In genomic region chr7:115546790-115547189, GRCh38 we compare ENCODE assay signal across 20 cellular contexts.
DNase-seq lines count a peak whose midpoint lies in the region; ATAC-seq, FAIRE-seq and TF ChIP-seq lines count a peak whose summit lies in the region.
"Had no signal": no experiment of that assay in that cellular context is flagged by ENCODE, and none has a peak within 500 bp of the region (broad histone marks: within the 10 kb centered on the region; RNA-seq: fewer than 3 reads in every experiment).

No MANE protein-coding gene starts in this region.

- no peak overlapping the region for H2AFZ ChIP-seq in IMR-90 (replicated peaks; ENCODE audit: low read length, poor library complexity)
- H2AFZ ChIP-seq in fibroblast of lung (ENCODE audit: low read length) = no peak overlapping the region
- no peak overlapping the region for H2AFZ ChIP-seq in smooth muscle cell (ENCODE audit: low read depth)

- no peak overlapping the region for H2BK15ac ChIP-seq in IMR-90 (ENCODE audit: low read depth, low read length)

- H3K36me3 ChIP-seq in IMR-90 (ENCODE audit: control insufficient read depth, insufficient read depth, low read length) = no peaks in the 10 kb centered on the region
- H3K36me3 ChIP-seq in fibroblast of lung (ENCODE audit: control insufficient read depth, insufficient read depth, low read length) = no peaks in the 10 kb centered on the region
- H3K36me3 ChIP-seq in smooth muscle cell (ENCODE audit: low read depth) = no peaks in the 10 kb centered on the region
- H3K36me3 ChIP-seq in right atrium auricular region = no peaks in the 10 kb centered on the region

- H3K23ac ChIP-seq in IMR-90 (ENCODE audit: low read depth, low read length) = no peak overlapping the region

- no peak overlapping the region for H4K5ac ChIP-seq in IMR-90 (ENCODE audit: low read depth, low read length)

- H3K4ac ChIP-seq in IMR-90 (ENCODE audit: low read depth, low read length) = no peak overlapping the region

- no peak overlapping the region for H3K56ac ChIP-seq in IMR-90 (ENCODE audit: extremely low read depth, insufficient read depth, low read length)

- TF ChIP-seq POLR2A in IMR-90 (IDR thresholded peaks at IDR 0.05; ENCODE audit: low read depth, low read length) = no peak

- BruUV-seq in IMR-90 (replicated peaks; lab: Mats Ljungman, UMichigan) = no TSS peak

- no peaks in the 10 kb centered on the region for H3K79me2 ChIP-seq in fibroblast of lung (ENCODE audit: control insufficient read depth, insufficient read depth, low read length)
- no peaks in the 10 kb centered on the region for H3K79me2 ChIP-seq in smooth muscle cell (ENCODE audit: low read depth)

- CTCF ChIA-PET in IMR-90 (lab: Yijun Ruan, JAX) = interaction anchor here (0.6 kb wide), 1 partner anchor 18 kb away, joined by 3 read pairs; no protein-coding TSS in a partner anchor

- H3K9me1 ChIP-seq in IMR-90 (ENCODE audit: insufficient read depth, low read length) = no peaks in the 10 kb centered on the region

- H4K8ac ChIP-seq in IMR-90 (ENCODE audit: low read depth in 2 of 2, low read length in 2 of 2) = no peak overlapping the region

- intact Hi-C loops in IMR-90 (cut with micrococcal nuclease) = no loop called here

- H2BK120ac ChIP-seq in IMR-90 (ENCODE audit: low read depth, low read length) = no peak overlapping the region

- no peak overlapping the region for H4K91ac ChIP-seq in IMR-90 (ENCODE audit: insufficient read depth, low read depth, low read length)

- no peak for ATAC-seq in IMR-90 (ENCODE audit: low read depth)
- no peak for ATAC-seq in GM21786 (IDR thresholded peaks at IDR 0.05; ENCODE audit: unreplicated experiment)
- ATAC-seq: A549, K562 had no signal

- peak; percentile 17 for DNase-seq in IMR-90
- no peak for DNase-seq in fibroblast of lung (ENCODE audit: low read depth in 2 of 2)
- no peak for DNase-seq in smooth muscle cell (lab: John Stamatoyannopoulos, UW; ENCODE audit: unreplicated experiment)
- DNase-seq in COR-L47 (lab: John Stamatoyannopoulos, UW) = no peak
- no peak for DNase-seq in right atrium auricular region (ENCODE audit: low spot score)
- DNase-seq: AML-193; CD4-positive, alpha-beta T cell; DMS153; DND-41; EL; GDM1; H9; Karpas-422 had no signal

- H3K4me2 ChIP-seq in IMR-90 (ENCODE audit: low read depth, low read length) = no peak overlapping the region
- H3K4me2 ChIP-seq in fibroblast of lung (ENCODE audit: extremely low read depth, insufficient read depth, low read length) = peak overlapping the region; percentile 18
- no peak overlapping the region for H3K4me2 ChIP-seq in smooth muscle cell
- H3K4me2 ChIP-seq: A549 had no signal

- no peak overlapping the region for H2AK9ac ChIP-seq in IMR-90 (replicated peaks; ENCODE audit: low read depth, low read length, poor library complexity)

- no peaks in the 10 kb centered on the region for H3K9me3 ChIP-seq in IMR-90 (ENCODE audit: control insufficient read depth, insufficient read depth, low read length)
- no peaks in the 10 kb centered on the region for H3K9me3 ChIP-seq in fibroblast of lung (ENCODE audit: control insufficient read depth, insufficient read depth, low read depth, low read length)
- no peaks in the 10 kb centered on the region for H3K9me3 ChIP-seq in smooth muscle cell (replicated peaks; ENCODE audit: low read depth)
- H3K9me3 ChIP-seq in right atrium auricular region = no peaks in the 10 kb centered on the region
- H3K9me3 ChIP-seq: A549 had no signal

- H2AK5ac ChIP-seq in IMR-90 (ENCODE audit: low read depth, low read length) = no peak overlapping the region

- H3K79me1 ChIP-seq in IMR-90 (ENCODE audit: low read depth in 1 of 2, low read length in 2 of 2) = no peaks in the 10 kb centered on the region

- H3K9ac ChIP-seq in IMR-90 (ENCODE audit: low read depth, low read length) = no peak overlapping the region
- no peak overlapping the region for H3K9ac ChIP-seq in fibroblast of lung (ENCODE audit: insufficient read depth, low read length)
- no peak overlapping the region for H3K9ac ChIP-seq in smooth muscle cell (ENCODE audit: low read depth)

- H3K27ac ChIP-seq in IMR-90 (ENCODE audit: insufficient read depth, low read length) (no peak overlapping the region), fibroblast of lung (ENCODE audit: insufficient read depth, low read length) (no peak overlapping the region), smooth muscle cell (ENCODE audit: low read depth) (no peak overlapping the region), right atrium auricular region (no peak overlapping the region)
- H3K27ac ChIP-seq: A549, C4-2B, HL-60 had no signal

- H3K27me3 ChIP-seq in IMR-90 (ENCODE audit: control insufficient read depth, insufficient read depth, low read length) = no peaks in the 10 kb centered on the region
- no peaks in the 10 kb centered on the region for H3K27me3 ChIP-seq in fibroblast of lung (ENCODE audit: control insufficient read depth, insufficient read depth, low read length)
- no peaks in the 10 kb centered on the region for H3K27me3 ChIP-seq in smooth muscle cell (ENCODE audit: low read depth)
- no peaks in the 10 kb centered on the region for H3K27me3 ChIP-seq in right atrium auricular region

- no peak overlapping the region for H2BK5ac ChIP-seq in IMR-90 (ENCODE audit: low read depth, low read length, poor library complexity, severe bottlenecking)

- POLR2A ChIA-PET in IMR-90 (lab: Charles Lee; ENCODE audit: unreplicated experiment) = interaction anchor here (0.6 kb wide), 1 partner anchor 21 kb away, joined by 4 read pairs; no protein-coding TSS in a partner anchor

- no peak overlapping the region for H3K4me3 ChIP-seq in IMR-90 (ENCODE audit: insufficient read depth, low read depth, low read length)
- H3K4me3 ChIP-seq in fibroblast of lung (replicated peaks in 1 of 4; ENCODE audit: control extremely low read depth in 1 of 4, insufficient read depth in 1 of 4, low read depth in 3 of 4, low read length in 4 of 4) = no peak overlapping the region
- H3K4me3 ChIP-seq in smooth muscle cell = no peak overlapping the region
- no peak overlapping the region for H3K4me3 ChIP-seq in right atrium auricular region
- H3K4me3 ChIP-seq: A549, K562 had no signal

- no peaks in the 10 kb centered on the region for H3F3A ChIP-seq in smooth muscle cell (ENCODE audit: low read depth)

- dilution Hi-C loops in IMR-90 (cut with HindIII; ENCODE audit: low sequenced_read_pairs, unreplicated experiment) = no loop called here

- no peak overlapping the region for H3K14ac ChIP-seq in IMR-90 (replicated peaks; ENCODE audit: low read depth, low read length)

- no peak overlapping the region for H2BK20ac ChIP-seq in IMR-90 (ENCODE audit: low read depth, low read length)

- FAIRE-seq in G401.6 (lab: Jason Lieb, UNC) = peak; percentile 11
- FAIRE-seq: A549, H1, K562 had no signal

- no peak overlapping the region for H3K18ac ChIP-seq in IMR-90 (ENCODE audit: low read depth, low read length)

- TF ChIP-seq CTCF in IMR-90 (conservative IDR thresholded peaks at IDR 0.05; ENCODE audit: low read depth, low read length) = no peak
- no peak for TF ChIP-seq CTCF in fibroblast of lung (conservative IDR thresholded peaks at IDR 0.05 in 1 of 2, IDR thresholded peaks at IDR 0.05 in 1 of 2; ENCODE audit: low read depth in 1 of 2, low read length in 2 of 2)
- no peak for TF ChIP-seq CTCF in smooth muscle cell (IDR thresholded peaks at IDR 0.05; ENCODE audit: borderline replicate concordance, insufficient read depth, poor library complexity, severe bottlenecking)
- no peak for TF ChIP-seq CTCF in right atrium auricular region (IDR thresholded peaks at IDR 0.05)

- in situ Hi-C loops in IMR-90 (cut with MboI; ENCODE audit: low sequenced_read_pairs) = no loop called here

- H3K4me1 ChIP-seq in IMR-90 (ENCODE audit: control insufficient read depth, insufficient read depth, low read length) (no peaks in the 10 kb centered on the region), fibroblast of lung (ENCODE audit: control insufficient read depth, extremely low read depth, insufficient read depth, low read length) (peaks cover 4% of the 10 kb centered on the region), smooth muscle cell (ENCODE audit: low read depth) (no peaks in the 10 kb centered on the region), right atrium auricular region (peaks cover 0 to 4% of the 10 kb centered on the region in 2 donors)
- H3K4me1 ChIP-seq: A549 had no signal

- TF ChIP-seq RAD21 in IMR-90 (IDR thresholded peaks at IDR 0.05; ENCODE audit: low read length) = no peak

- no peaks in the 10 kb centered on the region for H4K20me1 ChIP-seq in IMR-90 (ENCODE audit: insufficient read depth, low read length)
- no peaks in the 10 kb centered on the region for H4K20me1 ChIP-seq in fibroblast of lung (ENCODE audit: control insufficient read depth, extremely low read depth, insufficient read depth, low read length)
- H4K20me1 ChIP-seq in smooth muscle cell (ENCODE audit: low read depth) = no peaks in the 10 kb centered on the region

TF ChIP-seq in IMR-90, 13 proteins besides CTCF, POLR2A, EP300 and RAD21:
- no peak for TF ChIP-seq RFX5 (IDR thresholded peaks at IDR 0.05; ENCODE audit: low read depth, low read length)
- no peak for TF ChIP-seq RCOR1 (IDR thresholded peaks at IDR 0.05; ENCODE audit: insufficient replicate concordance, low read length)
- TF ChIP-seq CEBPB (IDR thresholded peaks at IDR 0.05; ENCODE audit: low read depth, low read length) = no peak
